14 cellular contexts compared by ENCODE assay signal in genomic region chr4:2249526-2249991, GRCh38. TPM values are rescaled to one million over a fixed set of nuclear protein-coding genes. Genes with fewer than 3 reads are reported as not detected.
DNase-seq lines count a peak whose midpoint lies in the region; ATAC-seq and TF ChIP-seq lines count a peak whose summit lies in the region.
"Had no signal": no experiment of that assay in that cellular context is flagged by ENCODE, and none has a peak within 500 bp of the region (broad histone marks: within the 10 kb centered on the region; RNA-seq: fewer than 3 reads in every experiment).

No MANE protein-coding gene starts in this region.

- no peaks in the 10 kb centered on the region for H3K9me3 ChIP-seq in BE2C

- H3K4me1 Mint-ChIP-seq in activated T-helper 1 cell treated with anti-CD3 and anti-CD28 coated beads, Interleukin-12 subunit alpha, Interleukin-12 subunit beta, Interleukin-2, Interleukin-4 antibody, amounts not matched to agents 30 ng/mL and 10 ng/mL and 1 ng/mL, durations not matched to agents 14 hours and 24 hours and 36 hours (ENCODE audit: low read depth), result peaks cover 8% of the 10 kb centered on the region
- peaks cover 10% of the 10 kb centered on the region for H3K4me1 Mint-ChIP-seq in activated CD4-positive, alpha-beta T cell treated with anti-CD3 and anti-CD28 coated beads for 36 hours
- H3K4me1 Mint-ChIP-seq: activated B cell treated with CpG ODN at 0.5 μM for 24 hours had no signal

- intact Hi-C loops in activated T-helper 1 cell treated with anti-CD3 and anti-CD28 coated beads, Interleukin-12 subunit alpha, Interleukin-12 subunit beta, Interleukin-2, Interleukin-4 antibody, amounts not matched to agents 30 ng/mL and 10 ng/mL and 1 ng/mL, durations not matched to agents 14 hours and 24 hours and 36 hours (cut with micrococcal nuclease), result loop anchor here (10.0 kb wide), 1 partner anchor 565 kb away; the partner anchor contains the start of gene FAM53A
- intact Hi-C loops in lower leg skin (cut with DNase I; ENCODE audit: low total_unique reads), result no loop called here
- intact Hi-C loops in activated CD4-positive, alpha-beta T cell treated with anti-CD3 and anti-CD28 coated beads for 36 hours (cut with DNase I, micrococcal nuclease), result no loop called here

- ATAC-seq in GM21723 (IDR thresholded peaks at IDR 0.05; ENCODE audit: unreplicated experiment), result no peak
- no peak for ATAC-seq in activated CD4-positive, alpha-beta T cell treated with anti-CD3 and anti-CD28 coated beads for 36 hours

- H3K27ac Mint-ChIP-seq in activated T-helper 1 cell treated with anti-CD3 and anti-CD28 coated beads, Interleukin-12 subunit alpha, Interleukin-12 subunit beta, Interleukin-2, Interleukin-4 antibody, amounts not matched to agents 30 ng/mL and 10 ng/mL and 1 ng/mL, durations not matched to agents 14 hours and 24 hours and 36 hours, result no peak overlapping the region
- no peak overlapping the region for H3K27ac Mint-ChIP-seq in activated CD4-positive, alpha-beta T cell treated with anti-CD3 and anti-CD28 coated beads for 36 hours
- H3K27ac Mint-ChIP-seq: activated B cell treated with CpG ODN at 0.5 μM for 24 hours; activated T-helper 2 cell treated with anti-CD3 and anti-CD28 coated beads, Interferon-gamma antibody, Interleukin-2, Interleukin-4, amounts not matched to agents 10 μg/mL and 5 μg/mL and 100 μg/mL, durations not matched to agents 14 hours and 24 hours and 36 hours had no signal

- no peaks in the 10 kb centered on the region for H3K4me1 ChIP-seq in BE2C

- H3K27me3 Mint-ChIP-seq in activated T-helper 1 cell treated with anti-CD3 and anti-CD28 coated beads, Interleukin-12 subunit alpha, Interleukin-12 subunit beta, Interleukin-2, Interleukin-4 antibody, amounts not matched to agents 30 ng/mL and 10 ng/mL and 1 ng/mL, durations not matched to agents 14 hours and 24 hours and 36 hours (ENCODE audit: insufficient read depth), result no peaks in the 10 kb centered on the region
- H3K27me3 Mint-ChIP-seq in activated CD4-positive, alpha-beta T cell treated with anti-CD3 and anti-CD28 coated beads for 36 hours, result no peaks in the 10 kb centered on the region
- H3K27me3 Mint-ChIP-seq: activated B cell treated with CpG ODN at 0.5 μM for 24 hours had no signal

- H3K4me3 Mint-ChIP-seq in activated T-helper 1 cell treated with anti-CD3 and anti-CD28 coated beads, Interleukin-12 subunit alpha, Interleukin-12 subunit beta, Interleukin-2, Interleukin-4 antibody, amounts not matched to agents 30 ng/mL and 10 ng/mL and 1 ng/mL, durations not matched to agents 14 hours and 24 hours and 36 hours, result no peak overlapping the region
- no peak overlapping the region for H3K4me3 Mint-ChIP-seq in activated CD4-positive, alpha-beta T cell treated with anti-CD3 and anti-CD28 coated beads for 36 hours
- H3K4me3 Mint-ChIP-seq: activated B cell treated with CpG ODN at 0.5 μM for 24 hours had no signal

- TF ChIP-seq CTCF in BE2C (IDR thresholded peaks at IDR 0.05; ENCODE audit: low read depth, low read length) (no peak), lower leg skin (IDR thresholded peaks at IDR 0.05) (no peak)

- H3K36me3 Mint-ChIP-seq in activated T-helper 1 cell treated with anti-CD3 and anti-CD28 coated beads, Interleukin-12 subunit alpha, Interleukin-12 subunit beta, Interleukin-2, Interleukin-4 antibody, amounts not matched to agents 30 ng/mL and 10 ng/mL and 1 ng/mL, durations not matched to agents 14 hours and 24 hours and 36 hours (ENCODE audit: low read depth), result no peaks in the 10 kb centered on the region
- H3K36me3 Mint-ChIP-seq in activated CD4-positive, alpha-beta T cell treated with anti-CD3 and anti-CD28 coated beads for 36 hours (ENCODE audit: low read depth), result no peaks in the 10 kb centered on the region

- peaks cover 30% of the 10 kb centered on the region for H3K36me3 ChIP-seq in BE2C

- no peak for TF ChIP-seq POLR2A in lower leg skin (IDR thresholded peaks at IDR 0.05)

- no peaks in the 10 kb centered on the region for H3K27me3 ChIP-seq in BE2C

- 51 to 69% methylated on average over 15 of the region's 15 CpGs for WGBS in lower leg skin, 2 donors

- H3K9me3 Mint-ChIP-seq in activated T-helper 1 cell treated with anti-CD3 and anti-CD28 coated beads, Interleukin-12 subunit alpha, Interleukin-12 subunit beta, Interleukin-2, Interleukin-4 antibody, amounts not matched to agents 30 ng/mL and 10 ng/mL and 1 ng/mL, durations not matched to agents 14 hours and 24 hours and 36 hours, result no peaks in the 10 kb centered on the region
- no peaks in the 10 kb centered on the region for H3K9me3 Mint-ChIP-seq in activated CD4-positive, alpha-beta T cell treated with anti-CD3 and anti-CD28 coated beads for 36 hours (ENCODE audit: low read depth)
- H3K9me3 Mint-ChIP-seq: activated B cell treated with CpG ODN at 0.5 μM for 24 hours; activated T-helper 2 cell treated with anti-CD3 and anti-CD28 coated beads, Interferon-gamma antibody, Interleukin-2, Interleukin-4, amounts not matched to agents 10 μg/mL and 5 μg/mL and 100 μg/mL, durations not matched to agents 14 hours and 24 hours and 36 hours had no signal

- CTCF ChIA-PET in activated CD4-positive, alpha-beta T cell treated with anti-CD3 and anti-CD28 coated beads for 36 hours (lab: Charles Lee), result interaction anchor here (0.6 to 2.6 kb wide), 4 partner anchors 13 to 307 kb away, joined by 3 to 9 read pairs (median 4); partner anchors contain the start of gene MXD4

- DNase-seq in BE2C (peak; percentile 4), Daoy (ENCODE audit: low read depth) (peak; percentile 1), lower leg skin (ENCODE audit: low spot score in 2 of 2) (peak; percentile 11 to 80), middle frontal gyrus (ENCODE audit: extremely low spot score, low spot score) (no peak)
- DNase-seq in activated T-helper 1 cell treated with anti-CD3 and anti-CD28 coated beads, Interleukin-12 subunit alpha, Interleukin-12 subunit beta, Interleukin-2, Interleukin-4 antibody, amounts not matched to agents 30 ng/mL and 10 ng/mL and 1 ng/mL, durations not matched to agents 14 hours and 24 hours and 36 hours (ENCODE audit: low spot score), result peak; percentile 0
- no peak for DNase-seq in activated CD4-positive, alpha-beta T cell treated with anti-CD3 and anti-CD28 coated beads for 36 hours
- DNase-seq: Calu3, hippocampal formation, kidney glomerular epithelial cell, NCI-H1436 treated with DMSO at 0.1 percent for 48 hours, PC-9 had no signal

- POLR2A ChIA-PET in activated CD4-positive, alpha-beta T cell treated with anti-CD3 and anti-CD28 coated beads for 36 hours (lab: Charles Lee), result no interaction called here

- H3K4me3 ChIP-seq in BE2C (ENCODE audit: low read depth, low read length) (no peak overlapping the region), lower leg skin (ENCODE audit: low read depth, poor library complexity, severe bottlenecking) (no peak overlapping the region)
- H3K4me3 ChIP-seq: PC-9 had no signal

RNA-seq across cellular contexts. Expression of gene HAUS3, which starts 7.6 kb away (rescaled TPM):
- 9.0 TPM for polyA plus RNA-seq in BE2C (2012; ENCODE audit: insufficient read depth, insufficient read length, low read depth)
- total RNA-seq in Daoy (2014; rRNA removed; shearing (Covaris generic)), result 13.4 and 29.3 TPM in 2 replicates
- 19.2 and 19.9 TPM in 2 replicates for total RNA-seq in activated T-helper 1 cell treated with anti-CD3 and anti-CD28 coated beads, Interleukin-12 subunit alpha, Interleukin-12 subunit beta, Interleukin-2, Interleukin-4 antibody, amounts not matched to agents 30 ng/mL and 10 ng/mL and 1 ng/mL, durations not matched to agents 14 hours and 24 hours and 36 hours
- total RNA-seq in lower leg skin, result 10 to 100 TPM in 3 of 4 donors, 1 to 10 TPM in 1; 6.8 to 15.3 (median 12.4) TPM
- total RNA-seq in activated CD4-positive, alpha-beta T cell treated with anti-CD3 and anti-CD28 coated beads for 36 hours, result 10 to 100 TPM; 14.6 to 18.6 TPM

RNA-seq across cellular contexts. Expression of gene POLN, which starts 7.6 kb away (rescaled TPM):
- 0.93 TPM for polyA plus RNA-seq in BE2C (2012; ENCODE audit: insufficient read depth, insufficient read length, low read depth)
- 0.54 and 1.4 TPM in 2 replicates for total RNA-seq in Daoy (2014; rRNA removed; shearing (Covaris generic))
- total RNA-seq in activated T-helper 1 cell treated with anti-CD3 and anti-CD28 coated beads, Interleukin-12 subunit alpha, Interleukin-12 subunit beta, Interleukin-2, Interleukin-4 antibody, amounts not matched to agents 30 ng/mL and 10 ng/mL and 1 ng/mL, durations not matched to agents 14 hours and 24 hours and 36 hours, result 2.1 and 3.5 TPM in 2 replicates
- 1 to 10 TPM in 2 of 4 donors, under 1 TPM in 2; 0.30 to 3.3 (median 0.89) TPM for total RNA-seq in lower leg skin
- 1 to 10 TPM; 2.3 to 3.2 TPM for total RNA-seq in activated CD4-positive, alpha-beta T cell treated with anti-CD3 and anti-CD28 coated beads for 36 hours

RNA-seq across cellular contexts. Expression of gene MXD4, which starts 12.3 kb away (rescaled TPM):
- polyA plus RNA-seq in BE2C (2012; ENCODE audit: insufficient read depth, insufficient read length, low read depth), result 37.7 TPM
- 5.8 and 7.5 TPM in 2 replicates for total RNA-seq in Daoy (2014; rRNA removed; shearing (Covaris generic))
- 7.9 and 10.1 TPM in 2 replicates for total RNA-seq in activated T-helper 1 cell treated with anti-CD3 and anti-CD28 coated beads, Interleukin-12 subunit alpha, Interleukin-12 subunit beta, Interleukin-2, Interleukin-4 antibody, amounts not matched to agents 30 ng/mL and 10 ng/mL and 1 ng/mL, durations not matched to agents 14 hours and 24 hours and 36 hours
- 10 to 100 TPM; 33.3 to 62.6 (median 47.6) TPM for total RNA-seq in lower leg skin
- total RNA-seq in activated CD4-positive, alpha-beta T cell treated with anti-CD3 and anti-CD28 coated beads for 36 hours, result 1 to 10 TPM; 1.6 to 2.3 TPM

Comparison
In these comparisons a context has a peak if more than half of its experiments do, and no peak if none do; other contexts are left out.
1. DNase-seq: peak in BE2C (single experiment), Daoy (single experiment), activated T-helper 1 cell treated with anti-CD3 and anti-CD28 coated beads, Interleukin-12 subunit alpha, Interleukin-12 subunit beta, Interleukin-2, Interleukin-4 antibody, amounts not matched to agents 30 ng/mL and 10 ng/mL and 1 ng/mL, durations not matched to agents 14 hours and 24 hours and 36 hours (single experiment) and lower leg skin (2 of 2); none in middle frontal gyrus (single experiment) and activated CD4-positive, alpha-beta T cell treated with anti-CD3 and anti-CD28 coated beads for 36 hours (single experiment).